In genomic region chr3:144930431-144930830, GRCh38 we compare ENCODE assay signal across 29 cellular contexts.
"Had no signal": no experiment of that assay in that cellular context is flagged by ENCODE, and none has a peak within 500 bp of the region (broad histone marks: within the 10 kb centered on the region; RNA-seq: fewer than 3 reads in every experiment).

No MANE protein-coding gene starts in this region.

- H3K4me3 ChIP-seq: stomach, suprapubic skin, testis, thoracic aorta, thyroid gland, tibial artery, tibial nerve, transverse colon, upper lobe of left lung, upper lobe of right lung, uterus, vagina had no signal

- H3K4me1 Mint-ChIP-seq: stimulated activated effector memory CD8-positive, alpha-beta T cell treated with anti-CD3 and anti-CD28 coated beads, Interleukin-12 subunit alpha, Interleukin-12 subunit beta, amount 100 ng/mL, for 72 hours; stimulated activated memory B cell treated with anti-CD40 and anti-IgM and Interleukin-4, amounts not matched to agents 10 μg/mL and 1 μg/mL and 100 μg/mL, for 72 hours; stimulated activated naive B cell treated with anti-CD40 and anti-IgM and Interleukin-4, amounts not matched to agents 10 μg/mL and 1 μg/mL and 100 μg/mL, for 72 hours; stimulated activated naive CD8-positive, alpha-beta T cell treated with anti-CD3 and anti-CD28 coated beads, Interleukin-15, amount 100 ng/mL, for 72 hours had no signal

- FAIRE-seq: urothelium cell line had no signal

- H3K9me3 ChIP-seq: suprapubic skin, testis, thoracic aorta, thyroid gland, tibial artery, upper lobe of left lung, uterus, vagina had no signal

- H3K4me1 ChIP-seq: stomach, suprapubic skin, testis, thyroid gland, tibial artery, tibial nerve, transverse colon, upper lobe of left lung, upper lobe of right lung, uterus, vagina had no signal

- ATAC-seq: stimulated activated effector memory CD8-positive, alpha-beta T cell treated with anti-CD3 and anti-CD28 coated beads, Interleukin-12 subunit alpha, Interleukin-12 subunit beta, amount 100 ng/mL, for 72 hours; stimulated activated memory B cell treated with anti-CD40 and anti-IgM and Interleukin-4, amounts not matched to agents 10 μg/mL and 1 μg/mL and 100 μg/mL, for 72 hours; stimulated activated naive B cell treated with anti-CD40 and anti-IgM and Interleukin-4, amounts not matched to agents 10 μg/mL and 1 μg/mL and 100 μg/mL, for 72 hours; stimulated activated naive CD8-positive, alpha-beta T cell treated with anti-CD3 and anti-CD28 coated beads, Interleukin-15, amount 100 ng/mL, for 72 hours; stimulated activated naive CD8-positive, alpha-beta T cell treated with anti-CD3 and anti-CD28 coated beads, Interleukin-15, Interleukin-2, amounts not matched to agents 100 U/mL and 50 U/mL, for 24 hours; upper lobe of right lung had no signal

- DNase-seq: stimulated activated CD4-positive, alpha-beta T cell treated with anti-CD3 and anti-CD28 coated beads, Interleukin-2, amount 100 ng/mL, for 48 hours; stimulated activated CD4-positive, alpha-beta T cell treated with anti-CD3 and anti-CD28 coated beads, Interleukin-4, amount 100 ng/mL, for 1 hour; stimulated activated CD4-positive, alpha-beta T cell treated with anti-CD3 and anti-CD28 coated beads, Interleukin-4, amount 100 ng/mL, for 24 hours; stimulated activated CD4-positive, alpha-beta T cell treated with anti-CD3 and anti-CD28 coated beads, Interleukin-4, amount 100 ng/mL, for 4 hours; stimulated activated CD8-positive, alpha-beta memory T cell treated with anti-CD3 and anti-CD28 coated beads, Interleukin-4, amount 100 ng/mL, for 48 hours; stimulated activated naive B cell treated with anti-CD40 and anti-IgM and Interleukin-4, amounts not matched to agents 10 μg/mL and 1 μg/mL and 100 μg/mL, for 72 hours; stimulated activated naive CD4-positive, alpha-beta T cell; stimulated activated naive CD4-positive, alpha-beta T cell treated with Interleukin-2 at 50 U/mL for 16 hours; stimulated activated naive CD8-positive, alpha-beta T cell treated with anti-CD3 and anti-CD28 coated beads, Interleukin-15, amount 100 ng/mL, for 72 hours; stimulated activated naive CD8-positive, alpha-beta T cell treated with anti-CD3 and anti-CD28 coated beads, Interleukin-15, Interleukin-2, amounts not matched to agents 100 U/mL and 50 U/mL, for 24 hours; stomach; substantia nigra; testis; thyroid gland; tibial artery; transverse colon; trophoblast cell; upper lobe of left lung; upper lobe of right lung; uterus had no signal

- H3K27ac ChIP-seq: stomach, suprapubic skin, testis, thoracic aorta, thyroid gland, tibial artery, tibial nerve, transverse colon, upper lobe of left lung, upper lobe of right lung, uterus, vagina had no signal

- H3K36me3 Mint-ChIP-seq: stimulated activated effector memory CD8-positive, alpha-beta T cell treated with anti-CD3 and anti-CD28 coated beads, Interleukin-12 subunit alpha, Interleukin-12 subunit beta, amount 100 ng/mL, for 72 hours; stimulated activated memory B cell treated with anti-CD40 and anti-IgM and Interleukin-4, amounts not matched to agents 10 μg/mL and 1 μg/mL and 100 μg/mL, for 72 hours; stimulated activated naive B cell treated with anti-CD40 and anti-IgM and Interleukin-4, amounts not matched to agents 10 μg/mL and 1 μg/mL and 100 μg/mL, for 72 hours; type B pancreatic cell had no signal

- H3K27me3 ChIP-seq: stomach, suprapubic skin, testis, thyroid gland, tibial artery, tibial nerve, transverse colon, upper lobe of left lung, upper lobe of right lung, uterus, vagina had no signal

- H3K27me3 Mint-ChIP-seq: stimulated activated memory B cell treated with anti-CD40 and anti-IgM and Interleukin-4, amounts not matched to agents 10 μg/mL and 1 μg/mL and 100 μg/mL, for 72 hours; stimulated activated naive B cell treated with anti-CD40 and anti-IgM and Interleukin-4, amounts not matched to agents 10 μg/mL and 1 μg/mL and 100 μg/mL, for 72 hours; stimulated activated naive CD8-positive, alpha-beta T cell treated with anti-CD3 and anti-CD28 coated beads, Interleukin-15, amount 100 ng/mL, for 72 hours; stimulated activated naive CD8-positive, alpha-beta T cell treated with anti-CD3 and anti-CD28 coated beads, Interleukin-15, Interleukin-2, amounts not matched to agents 100 ng/mL and 50 ng/mL, for 24 hours; type B pancreatic cell had no signal

- H3K36me3 ChIP-seq: stomach, suprapubic skin, thoracic aorta, thyroid gland, tibial artery, tibial nerve, transverse colon, upper lobe of left lung, upper lobe of right lung, uterus, vagina had no signal

- H3K4me3 Mint-ChIP-seq: stimulated activated effector memory CD8-positive, alpha-beta T cell treated with anti-CD3 and anti-CD28 coated beads, Interleukin-12 subunit alpha, Interleukin-12 subunit beta, amount 100 ng/mL, for 72 hours; stimulated activated memory B cell treated with anti-CD40 and anti-IgM and Interleukin-4, amounts not matched to agents 10 μg/mL and 1 μg/mL and 100 μg/mL, for 72 hours; stimulated activated naive B cell treated with anti-CD40 and anti-IgM and Interleukin-4, amounts not matched to agents 10 μg/mL and 1 μg/mL and 100 μg/mL, for 72 hours; stimulated activated naive CD8-positive, alpha-beta T cell treated with anti-CD3 and anti-CD28 coated beads, Interleukin-15, amount 100 ng/mL, for 72 hours; stimulated activated naive CD8-positive, alpha-beta T cell treated with anti-CD3 and anti-CD28 coated beads, Interleukin-15, Interleukin-2, amounts not matched to agents 100 ng/mL and 50 ng/mL, for 24 hours; type B pancreatic cell had no signal

- H3K27ac Mint-ChIP-seq: stimulated activated effector memory CD8-positive, alpha-beta T cell treated with anti-CD3 and anti-CD28 coated beads, Interleukin-12 subunit alpha, Interleukin-12 subunit beta, amount 100 ng/mL, for 72 hours; stimulated activated memory B cell treated with anti-CD40 and anti-IgM and Interleukin-4, amounts not matched to agents 10 μg/mL and 1 μg/mL and 100 μg/mL, for 72 hours; stimulated activated naive B cell treated with anti-CD40 and anti-IgM and Interleukin-4, amounts not matched to agents 10 μg/mL and 1 μg/mL and 100 μg/mL, for 72 hours; stimulated activated naive CD8-positive, alpha-beta T cell treated with anti-CD3 and anti-CD28 coated beads, Interleukin-15, amount 100 ng/mL, for 72 hours; stimulated activated naive CD8-positive, alpha-beta T cell treated with anti-CD3 and anti-CD28 coated beads, Interleukin-15, Interleukin-2, amounts not matched to agents 100 ng/mL and 50 ng/mL, for 24 hours; type B pancreatic cell had no signal
